In the genomic region with DNA sequence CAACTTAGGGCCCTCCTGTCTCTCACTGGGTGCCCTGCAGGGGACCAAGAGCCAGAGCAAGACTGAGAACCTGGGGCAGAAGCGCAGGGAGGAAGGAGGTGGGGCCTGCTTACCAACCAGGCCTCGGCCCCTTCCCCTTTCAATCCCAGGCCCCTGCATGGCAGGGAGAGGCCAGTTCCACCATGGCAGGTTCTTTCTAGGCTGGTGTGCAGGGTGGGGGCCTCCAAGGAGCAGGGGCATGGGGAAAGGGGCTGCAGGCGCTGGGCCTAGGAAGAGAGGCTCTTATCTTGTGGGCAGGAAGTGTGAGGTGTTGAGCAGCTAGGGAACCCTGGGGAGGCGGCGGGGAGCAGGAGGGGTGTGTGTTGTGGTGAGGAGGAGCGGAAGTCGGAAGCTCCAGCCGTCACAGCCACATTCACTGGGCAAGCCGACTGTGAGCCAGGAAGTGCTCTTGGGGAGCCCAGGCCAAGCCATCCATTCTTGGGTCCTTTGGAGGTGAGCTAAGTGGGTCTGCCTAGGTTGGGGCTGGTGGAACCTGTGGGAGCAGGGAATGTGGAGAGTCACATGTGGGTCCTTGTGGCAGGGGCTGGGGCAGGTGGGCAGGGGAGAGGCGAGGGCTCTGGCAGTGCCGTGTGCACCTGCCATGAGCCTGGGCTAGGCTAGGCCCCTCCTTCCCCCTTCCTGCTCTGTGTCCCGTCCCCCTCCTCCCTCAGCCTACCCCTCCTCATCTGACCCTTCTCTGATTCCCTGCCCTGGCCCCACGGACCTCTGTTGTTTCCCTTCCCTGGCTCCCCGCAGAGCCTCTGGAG, we compare ENCODE assay signal across 8 cellular contexts. TPM values are rescaled to one million over a fixed set of nuclear protein-coding genes. Genes with fewer than 3 reads are reported as not detected.
A peak's percentile ranks its signal among the peaks of the same experiment; 100 is the strongest.
DNase-seq lines count a peak whose midpoint lies in the region; ATAC-seq and TF ChIP-seq lines count a peak whose summit lies in the region.

A gene (plus strand): TSS at position 409 of the 806 bp plus-strand sequence. CDS start 8,486 bp downstream, outside the sequence.

- H3K4me3 ChIP-seq in ascending aorta = peak within 1 kb of the TSS in 1 of 2 donors; percentile 44
- H3K4me3 ChIP-seq in thoracic aorta = peak within 1 kb of the TSS; percentile 63

- ATAC-seq in HG03342 (IDR thresholded peaks at IDR 0.05; ENCODE audit: unreplicated experiment) = peak; percentile 79
- peak; percentile 56 to 86 (median 75) for ATAC-seq in natural killer cell
- ATAC-seq in thoracic aorta (ENCODE audit: insufficient number of reproducible peaks, low FRiP score, low read depth) = no peak

- no peak for TF ChIP-seq CTCF in ascending aorta (IDR thresholded peaks at IDR 0.05)
- TF ChIP-seq CTCF in natural killer cell (IDR thresholded peaks at IDR 0.05) = no peak
- no peak for TF ChIP-seq CTCF in thoracic aorta (IDR thresholded peaks at IDR 0.05)

- peak within 1 kb of the TSS; percentile 85 for H3K4me3 Mint-ChIP-seq in natural killer cell

- no peaks in the 10 kb centered on the region for H3K27me3 ChIP-seq in ascending aorta
- no peaks in the 10 kb centered on the region for H3K27me3 ChIP-seq in thoracic aorta (replicated peaks; ENCODE audit: insufficient read depth)

- H3K27ac Mint-ChIP-seq in natural killer cell = peak within 1 kb of the TSS; percentile 85 to 91

- H3K4me1 ChIP-seq in ascending aorta = no peaks in the 10 kb centered on the region
- H3K4me1 ChIP-seq in thoracic aorta (ENCODE audit: control insufficient read depth in 1 of 2, low read depth in 2 of 2) = no peaks in the 10 kb centered on the region

- H3K27ac ChIP-seq in ascending aorta = no peak within 1 kb of the TSS
- peak within 1 kb of the TSS in 1 of 2 donors; percentile 12 for H3K27ac ChIP-seq in thoracic aorta

- H3K9me3 ChIP-seq in ascending aorta (no peaks in the 10 kb centered on the region), thoracic aorta (no peaks in the 10 kb centered on the region)

- H3K4me1 Mint-ChIP-seq in natural killer cell = peaks cover 71 to 79% of the 10 kb centered on the region in 2 donors

- H3K36me3 Mint-ChIP-seq in natural killer cell = no peaks in the 10 kb centered on the region

- no peaks in the 10 kb centered on the region for H3K27me3 Mint-ChIP-seq in natural killer cell (ENCODE audit: low read depth in 2 of 2)

- H3K9me3 Mint-ChIP-seq in natural killer cell = peaks cover 0 to 2% of the 10 kb centered on the region in 2 donors

- DNase-seq in GM19238 (ENCODE audit: insufficient read length, low spot score) (peak; percentile 87), T-helper 22 cell (ENCODE audit: low read depth) (peak; percentile 82), ascending aorta (ENCODE audit: low spot score in 2 of 2) (peak; percentile 56 to 80), natural killer cell (peak; percentile 68), thoracic aorta (ENCODE audit: low spot score) (no peak), cerebellum (ENCODE audit: low spot score) (no peak), dermis blood vessel endothelial cell (no peak)

- H3K36me3 ChIP-seq in ascending aorta = no peaks in the 10 kb centered on the region
- no peaks in the 10 kb centered on the region for H3K36me3 ChIP-seq in thoracic aorta

- intact Hi-C loops in ascending aorta (cut with DNase I) (no loop called here), natural killer cell (cut with micrococcal nuclease) (loop anchor here (1.0 to 10.0 kb wide), 2 partner anchors 35 to 721 kb away; a partner anchor contains a TSS)

RNA-seq across cellular contexts. Expression of the gene that starts here (rescaled TPM):
- total RNA-seq in ascending aorta = 11.2 TPM
- total RNA-seq in natural killer cell = 100 to 1,000 TPM; 280 to 347 (median 340) TPM
- total RNA-seq in thoracic aorta = 10 to 100 TPM; 13.1 to 16.9 TPM
- 4.0 TPM for total RNA-seq in cerebellum
- total RNA-seq in dermis blood vessel endothelial cell = 0.34 and 0.79 TPM in 2 replicates

Comparison
In these comparisons a context has a peak if more than half of its experiments do, and no peak if none do; other contexts are left out.
1. RNA of the gene that starts here (total RNA-seq): 280 to 347 TPM in natural killer cell; 13.1 to 16.9 TPM in thoracic aorta, 11.2 TPM in ascending aorta (single experiment), 4.0 TPM in cerebellum (single experiment) and 0.34 to 0.79 TPM in dermis blood vessel endothelial cell; every median in the first group is over 10 times any median in the second.
2. DNase-seq: peak in GM19238 (single experiment), T-helper 22 cell (single experiment), ascending aorta (2 of 2) and natural killer cell (single experiment); none in thoracic aorta (single experiment), cerebellum (single experiment) and dermis blood vessel endothelial cell (single experiment).